Comparison of ENCODE assay signal across 2 cellular contexts in the genomic region with DNA sequence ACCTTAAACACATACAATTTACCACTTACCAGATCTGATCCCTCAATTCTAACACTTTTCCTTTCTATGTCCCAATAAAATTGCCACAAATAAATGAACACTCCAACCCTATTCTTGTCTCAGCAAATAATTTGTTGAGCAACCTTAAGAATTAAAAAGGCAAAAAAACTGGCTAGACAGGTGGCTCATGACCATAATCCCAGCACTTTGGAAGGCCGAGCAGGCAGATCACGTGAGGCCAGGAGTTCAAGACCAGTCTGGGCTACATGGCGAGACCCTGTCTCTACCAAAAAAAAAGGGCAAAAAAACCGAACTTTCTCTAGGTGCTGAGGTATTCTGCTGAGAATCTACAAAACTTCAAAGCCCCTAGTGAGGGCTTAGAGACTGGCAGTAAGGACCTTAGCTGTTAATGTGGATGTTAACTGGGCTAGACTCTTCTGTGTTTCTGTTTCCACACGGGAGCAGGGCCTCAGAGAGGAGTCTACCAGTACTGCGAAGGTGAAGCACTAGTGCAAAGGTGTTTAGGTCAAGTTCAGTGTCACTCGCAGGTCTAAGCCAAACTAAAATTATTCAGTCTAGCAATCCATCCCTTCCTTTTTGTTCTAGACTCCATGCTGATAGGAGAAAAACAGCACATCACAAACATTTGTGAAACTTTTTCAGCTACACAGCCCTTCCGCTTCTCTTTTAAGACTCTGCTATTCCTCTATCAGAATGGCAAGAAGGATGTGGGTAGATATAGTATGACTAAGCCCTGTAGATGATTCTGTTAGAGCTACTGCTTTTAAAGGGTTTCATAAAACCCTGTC.
TF ChIP-seq lines count a peak whose summit lies in the region.

No MANE protein-coding gene starts in this region.

TF ChIP-seq in SK-N-SH, 30 proteins besides CTCF, POLR2A, EP300 and RAD21 (continued from another document):
- TF ChIP-seq, protein P1, sequence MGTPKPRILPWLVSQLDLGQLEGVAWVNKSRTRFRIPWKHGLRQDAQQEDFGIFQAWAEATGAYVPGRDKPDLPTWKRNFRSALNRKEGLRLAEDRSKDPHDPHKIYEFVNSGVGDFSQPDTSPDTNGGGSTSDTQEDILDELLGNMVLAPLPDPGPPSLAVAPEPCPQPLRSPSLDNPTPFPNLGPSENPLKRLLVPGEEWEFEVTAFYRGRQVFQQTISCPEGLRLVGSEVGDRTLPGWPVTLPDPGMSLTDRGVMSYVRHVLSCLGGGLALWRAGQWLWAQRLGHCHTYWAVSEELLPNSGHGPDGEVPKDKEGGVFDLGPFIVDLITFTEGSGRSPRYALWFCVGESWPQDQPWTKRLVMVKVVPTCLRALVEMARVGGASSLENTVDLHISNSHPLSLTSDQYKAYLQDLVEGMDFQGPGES (IDR thresholded peaks at IDR 0.05; ENCODE audit: low read depth, low read length) = no peak
- TF ChIP-seq NFIC (IDR thresholded peaks at IDR 0.05; ENCODE audit: borderline replicate concordance) (no peak), POLR2AphosphoS5 (IDR thresholded peaks at IDR 0.05; ENCODE audit: low read depth, low read length) (no peak), RFX5 (IDR thresholded peaks at IDR 0.05; ENCODE audit: low read length) (no peak), EZH2phosphoT487 (IDR thresholded peaks at IDR 0.05; ENCODE audit: borderline replicate concordance, low read depth) (no peak), TEAD4 (IDR thresholded peaks at IDR 0.05; ENCODE audit: borderline replicate concordance, insufficient read depth) (no peak), MXI1 (IDR thresholded peaks at IDR 0.05; ENCODE audit: low read depth, low read length) (no peak), GATA2 (CRISPR knock-in tag; IDR thresholded peaks at IDR 0.05) (no peak), ELF1 (IDR thresholded peaks at IDR 0.05) (no peak)
- TF ChIP-seq, protein P2, sequence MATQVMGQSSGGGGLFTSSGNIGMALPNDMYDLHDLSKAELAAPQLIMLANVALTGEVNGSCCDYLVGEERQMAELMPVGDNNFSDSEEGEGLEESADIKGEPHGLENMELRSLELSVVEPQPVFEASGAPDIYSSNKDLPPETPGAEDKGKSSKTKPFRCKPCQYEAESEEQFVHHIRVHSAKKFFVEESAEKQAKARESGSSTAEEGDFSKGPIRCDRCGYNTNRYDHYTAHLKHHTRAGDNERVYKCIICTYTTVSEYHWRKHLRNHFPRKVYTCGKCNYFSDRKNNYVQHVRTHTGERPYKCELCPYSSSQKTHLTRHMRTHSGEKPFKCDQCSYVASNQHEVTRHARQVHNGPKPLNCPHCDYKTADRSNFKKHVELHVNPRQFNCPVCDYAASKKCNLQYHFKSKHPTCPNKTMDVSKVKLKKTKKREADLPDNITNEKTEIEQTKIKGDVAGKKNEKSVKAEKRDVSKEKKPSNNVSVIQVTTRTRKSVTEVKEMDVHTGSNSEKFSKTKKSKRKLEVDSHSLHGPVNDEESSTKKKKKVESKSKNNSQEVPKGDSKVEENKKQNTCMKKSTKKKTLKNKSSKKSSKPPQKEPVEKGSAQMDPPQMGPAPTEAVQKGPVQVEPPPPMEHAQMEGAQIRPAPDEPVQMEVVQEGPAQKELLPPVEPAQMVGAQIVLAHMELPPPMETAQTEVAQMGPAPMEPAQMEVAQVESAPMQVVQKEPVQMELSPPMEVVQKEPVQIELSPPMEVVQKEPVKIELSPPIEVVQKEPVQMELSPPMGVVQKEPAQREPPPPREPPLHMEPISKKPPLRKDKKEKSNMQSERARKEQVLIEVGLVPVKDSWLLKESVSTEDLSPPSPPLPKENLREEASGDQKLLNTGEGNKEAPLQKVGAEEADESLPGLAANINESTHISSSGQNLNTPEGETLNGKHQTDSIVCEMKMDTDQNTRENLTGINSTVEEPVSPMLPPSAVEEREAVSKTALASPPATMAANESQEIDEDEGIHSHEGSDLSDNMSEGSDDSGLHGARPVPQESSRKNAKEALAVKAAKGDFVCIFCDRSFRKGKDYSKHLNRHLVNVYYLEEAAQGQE (IDR thresholded peaks at IDR 0.05; ENCODE audit: low read depth, low read length) = no peak
- TF ChIP-seq, protein P3, sequence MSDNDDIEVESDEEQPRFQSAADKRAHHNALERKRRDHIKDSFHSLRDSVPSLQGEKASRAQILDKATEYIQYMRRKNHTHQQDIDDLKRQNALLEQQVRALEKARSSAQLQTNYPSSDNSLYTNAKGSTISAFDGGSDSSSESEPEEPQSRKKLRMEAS (IDR thresholded peaks at IDR 0.05; ENCODE audit: low read depth) = no peak
TF ChIP-seq in SK-N-SH: peak in this region for 0.

TF ChIP-seq in SK-N-SH treated with all-trans-retinoic acid at 6 μM for 48 hours, 23 proteins besides CTCF, POLR2A, EP300 and RAD21:
- TF ChIP-seq, protein P4, sequence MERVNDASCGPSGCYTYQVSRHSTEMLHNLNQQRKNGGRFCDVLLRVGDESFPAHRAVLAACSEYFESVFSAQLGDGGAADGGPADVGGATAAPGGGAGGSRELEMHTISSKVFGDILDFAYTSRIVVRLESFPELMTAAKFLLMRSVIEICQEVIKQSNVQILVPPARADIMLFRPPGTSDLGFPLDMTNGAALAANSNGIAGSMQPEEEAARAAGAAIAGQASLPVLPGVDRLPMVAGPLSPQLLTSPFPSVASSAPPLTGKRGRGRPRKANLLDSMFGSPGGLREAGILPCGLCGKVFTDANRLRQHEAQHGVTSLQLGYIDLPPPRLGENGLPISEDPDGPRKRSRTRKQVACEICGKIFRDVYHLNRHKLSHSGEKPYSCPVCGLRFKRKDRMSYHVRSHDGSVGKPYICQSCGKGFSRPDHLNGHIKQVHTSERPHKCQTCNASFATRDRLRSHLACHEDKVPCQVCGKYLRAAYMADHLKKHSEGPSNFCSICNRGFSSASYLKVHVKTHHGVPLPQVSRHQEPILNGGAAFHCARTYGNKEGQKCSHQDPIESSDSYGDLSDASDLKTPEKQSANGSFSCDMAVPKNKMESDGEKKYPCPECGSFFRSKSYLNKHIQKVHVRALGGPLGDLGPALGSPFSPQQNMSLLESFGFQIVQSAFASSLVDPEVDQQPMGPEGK (CRISPR knock-in tag; IDR thresholded peaks at IDR 0.05; ENCODE audit: borderline replicate concordance) = no peak
- TF ChIP-seq TCF4 (CRISPR knock-in tag; IDR thresholded peaks at IDR 0.05; ENCODE audit: borderline replicate concordance) (no peak), ZFP3 (CRISPR knock-in tag; IDR thresholded peaks at IDR 0.05) (no peak), ISL1 (CRISPR knock-in tag; IDR thresholded peaks at IDR 0.05) (no peak), ZC3H10 (CRISPR knock-in tag; IDR thresholded peaks at IDR 0.05) (no peak), PPARA (CRISPR knock-in tag; IDR thresholded peaks at IDR 0.05; ENCODE audit: borderline replicate concordance) (no peak), SNAI2 (CRISPR knock-in tag; IDR thresholded peaks at IDR 0.05) (no peak), ZNF8 (CRISPR knock-in tag; IDR thresholded peaks at IDR 0.05) (no peak), ARNTL (CRISPR knock-in tag; IDR thresholded peaks at IDR 0.05; ENCODE audit: borderline replicate concordance, low read depth) (no peak), ZFP30 (CRISPR knock-in tag; IDR thresholded peaks at IDR 0.05) (no peak), ZNF565 (CRISPR knock-in tag; conservative IDR thresholded peaks at IDR 0.05; ENCODE audit: low read depth) (no peak), ESRRG (CRISPR knock-in tag; IDR thresholded peaks at IDR 0.05) (no peak), BACH2 (CRISPR knock-in tag; IDR thresholded peaks at IDR 0.05; ENCODE audit: borderline replicate concordance) (no peak)
- TF ChIP-seq, protein P5, sequence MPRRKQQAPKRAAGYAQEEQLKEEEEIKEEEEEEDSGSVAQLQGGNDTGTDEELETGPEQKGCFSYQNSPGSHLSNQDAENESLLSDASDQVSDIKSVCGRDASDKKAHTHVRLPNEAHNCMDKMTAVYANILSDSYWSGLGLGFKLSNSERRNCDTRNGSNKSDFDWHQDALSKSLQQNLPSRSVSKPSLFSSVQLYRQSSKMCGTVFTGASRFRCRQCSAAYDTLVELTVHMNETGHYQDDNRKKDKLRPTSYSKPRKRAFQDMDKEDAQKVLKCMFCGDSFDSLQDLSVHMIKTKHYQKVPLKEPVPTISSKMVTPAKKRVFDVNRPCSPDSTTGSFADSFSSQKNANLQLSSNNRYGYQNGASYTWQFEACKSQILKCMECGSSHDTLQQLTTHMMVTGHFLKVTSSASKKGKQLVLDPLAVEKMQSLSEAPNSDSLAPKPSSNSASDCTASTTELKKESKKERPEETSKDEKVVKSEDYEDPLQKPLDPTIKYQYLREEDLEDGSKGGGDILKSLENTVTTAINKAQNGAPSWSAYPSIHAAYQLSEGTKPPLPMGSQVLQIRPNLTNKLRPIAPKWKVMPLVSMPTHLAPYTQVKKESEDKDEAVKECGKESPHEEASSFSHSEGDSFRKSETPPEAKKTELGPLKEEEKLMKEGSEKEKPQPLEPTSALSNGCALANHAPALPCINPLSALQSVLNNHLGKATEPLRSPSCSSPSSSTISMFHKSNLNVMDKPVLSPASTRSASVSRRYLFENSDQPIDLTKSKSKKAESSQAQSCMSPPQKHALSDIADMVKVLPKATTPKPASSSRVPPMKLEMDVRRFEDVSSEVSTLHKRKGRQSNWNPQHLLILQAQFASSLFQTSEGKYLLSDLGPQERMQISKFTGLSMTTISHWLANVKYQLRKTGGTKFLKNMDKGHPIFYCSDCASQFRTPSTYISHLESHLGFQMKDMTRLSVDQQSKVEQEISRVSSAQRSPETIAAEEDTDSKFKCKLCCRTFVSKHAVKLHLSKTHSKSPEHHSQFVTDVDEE (CRISPR knock-in tag; IDR thresholded peaks at IDR 0.05) = no peak
- TF ChIP-seq, protein P6, sequence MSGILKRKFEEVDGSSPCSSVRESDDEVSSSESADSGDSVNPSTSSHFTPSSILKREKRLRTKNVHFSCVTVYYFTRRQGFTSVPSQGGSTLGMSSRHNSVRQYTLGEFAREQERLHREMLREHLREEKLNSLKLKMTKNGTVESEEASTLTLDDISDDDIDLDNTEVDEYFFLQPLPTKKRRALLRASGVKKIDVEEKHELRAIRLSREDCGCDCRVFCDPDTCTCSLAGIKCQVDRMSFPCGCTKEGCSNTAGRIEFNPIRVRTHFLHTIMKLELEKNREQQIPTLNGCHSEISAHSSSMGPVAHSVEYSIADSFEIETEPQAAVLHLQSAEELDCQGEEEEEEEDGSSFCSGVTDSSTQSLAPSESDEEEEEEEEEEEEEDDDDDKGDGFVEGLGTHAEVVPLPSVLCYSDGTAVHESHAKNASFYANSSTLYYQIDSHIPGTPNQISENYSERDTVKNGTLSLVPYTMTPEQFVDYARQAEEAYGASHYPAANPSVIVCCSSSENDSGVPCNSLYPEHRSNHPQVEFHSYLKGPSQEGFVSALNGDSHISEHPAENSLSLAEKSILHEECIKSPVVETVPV (CRISPR knock-in tag; IDR thresholded peaks at IDR 0.05) = no peak
- TF ChIP-seq, protein P7, sequence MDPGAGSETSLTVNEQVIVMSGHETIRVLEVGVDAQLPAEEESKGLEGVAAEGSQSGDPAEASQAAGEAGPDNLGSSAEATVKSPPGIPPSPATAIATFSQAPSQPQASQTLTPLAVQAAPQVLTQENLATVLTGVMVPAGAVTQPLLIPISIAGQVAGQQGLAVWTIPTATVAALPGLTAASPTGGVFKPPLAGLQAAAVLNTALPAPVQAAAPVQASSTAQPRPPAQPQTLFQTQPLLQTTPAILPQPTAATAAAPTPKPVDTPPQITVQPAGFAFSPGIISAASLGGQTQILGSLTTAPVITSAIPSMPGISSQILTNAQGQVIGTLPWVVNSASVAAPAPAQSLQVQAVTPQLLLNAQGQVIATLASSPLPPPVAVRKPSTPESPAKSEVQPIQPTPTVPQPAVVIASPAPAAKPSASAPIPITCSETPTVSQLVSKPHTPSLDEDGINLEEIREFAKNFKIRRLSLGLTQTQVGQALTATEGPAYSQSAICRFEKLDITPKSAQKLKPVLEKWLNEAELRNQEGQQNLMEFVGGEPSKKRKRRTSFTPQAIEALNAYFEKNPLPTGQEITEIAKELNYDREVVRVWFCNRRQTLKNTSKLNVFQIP (CRISPR knock-in tag; IDR thresholded peaks at IDR 0.05; ENCODE audit: borderline replicate concordance, low read depth) = no peak
